In genomic region chr7:133121175-133121844, GRCh38 we compare ENCODE assay signal across 1 cellular context.
A peak's percentile ranks its signal among the peaks of the same experiment; 100 is the strongest.
TF ChIP-seq lines count a peak whose summit lies in the region.

No MANE protein-coding gene starts in this region.

TF ChIP-seq in K562, 482 proteins besides CTCF, POLR2A, EP300 and RAD21 (continued from another document):
- TF ChIP-seq TRIM24 (IDR thresholded peaks at IDR 0.05) (0 out of 4 replicates have a peak, but pooled peaks of 1 of the 2 experiments have one; percentile 41), FOXA3 (CRISPR knock-in tag; conservative IDR thresholded peaks at IDR 0.05 in 1 of 2, IDR thresholded peaks at IDR 0.05 in 1 of 2) (peak in 1 of 2 experiments; percentile 77; a peak in 2 of 4 replicates), ZMIZ1 (IDR thresholded peaks at IDR 0.05; ENCODE audit: low read depth in 2 of 2, low read length in 2 of 2) (0 out of 4 replicates have a peak, but pooled peaks of 1 of the 2 experiments have one; percentile 29)
